In genomic region chr1:246775531-246776385, GRCh38 we compare ENCODE assay signal across 28 cellular contexts.
"Had no signal": no experiment of that assay in that cellular context is flagged by ENCODE, and none has a peak within 500 bp of the region (broad histone marks: within the 10 kb centered on the region; RNA-seq: fewer than 3 reads in every experiment).

No MANE protein-coding gene starts in this region.

- H3K4me1 ChIP-seq: ascending aorta, colonic mucosa, parathyroid adenoma, spleen, uterus had no signal

- H3K27ac Mint-ChIP-seq: activated CD4-positive, alpha-beta memory T cell treated with anti-CD3 and anti-CD28 coated beads, Interleukin-2, amount 10 ng/mL, durations not matched to agents 7 days and 5 days; activated CD4-positive, alpha-beta T cell treated with anti-CD3 and anti-CD28 coated beads, Interleukin-2, amount 10 ng/mL, durations not matched to agents 7 days and 5 days; activated naive CD4-positive, alpha-beta T cell treated with anti-CD3 and anti-CD28 coated beads, Interleukin-2, amount 10 ng/mL, durations not matched to agents 7 days and 5 days; activated naive CD8-positive, alpha-beta T cell treated with anti-CD3 and anti-CD28 coated beads, Interleukin-2, amount 10 ng/mL, durations not matched to agents 7 days and 5 days; activated T-cell treated with anti-CD3 and anti-CD28 coated beads, Interleukin-2, amount 50 U/mL, for 24 hours; brain; mesothelial cell of epicardium; T-helper 17 cell; type B pancreatic cell had no signal

- DNase-seq: activated CD4-positive, alpha-beta memory T cell treated with anti-CD3 and anti-CD28 coated beads, Interleukin-2, amount 10 ng/mL, durations not matched to agents 7 days and 5 days; activated CD4-positive, alpha-beta T cell treated with anti-CD3 and anti-CD28 coated beads for 1 hour; activated CD4-positive, alpha-beta T cell treated with anti-CD3 and anti-CD28 coated beads, Interleukin-2, amount 10 ng/mL, durations not matched to agents 7 days and 5 days; activated CD8-positive, alpha-beta memory T cell treated with anti-CD3 and anti-CD28 coated beads, Interleukin-2, amount 50 U/mL, for 48 hours; activated gamma-delta T cell; activated naive CD4-positive, alpha-beta T cell treated with anti-CD3 and anti-CD28 coated beads, Interleukin-2, amount 10 ng/mL, durations not matched to agents 7 days and 5 days; activated naive CD8-positive, alpha-beta T cell treated with anti-CD3 and anti-CD28 coated beads, Interleukin-2, amount 10 ng/mL, durations not matched to agents 7 days and 5 days; activated T-cell treated with anti-CD3 and anti-CD28 coated beads, Interleukin-2, amount 50 U/mL, for 24 hours; colonic mucosa; effector CD8-positive, alpha-beta T cell; gastrocnemius medialis; glutamatergic neuron; left cardiac atrium; naive B cell; nucleus accumbens; right cardiac atrium; spleen; stimulated activated naive CD4-positive, alpha-beta T cell treated with Interleukin-2 at 50 U/mL for 16 hours; T-helper 17 cell; T1000; uterus had no signal

- H3K27me3 ChIP-seq: ascending aorta, colonic mucosa, gastrocnemius medialis, hepatocyte, spleen, uterus had no signal

- H3K4me1 Mint-ChIP-seq: activated CD4-positive, alpha-beta T cell treated with anti-CD3 and anti-CD28 coated beads, Interleukin-2, amount 10 ng/mL, durations not matched to agents 7 days and 5 days; activated naive CD4-positive, alpha-beta T cell treated with anti-CD3 and anti-CD28 coated beads, Interleukin-2, amount 10 ng/mL, durations not matched to agents 7 days and 5 days; brain; mesothelial cell of epicardium had no signal

- H3K9me3 ChIP-seq: ascending aorta, colonic mucosa, gastrocnemius medialis, spleen, thoracic aorta, uterus had no signal

- H3K27ac ChIP-seq: ascending aorta, colonic mucosa, gastrocnemius medialis, hepatocyte, parathyroid adenoma, spleen, thoracic aorta, uterus had no signal

- H3K4me3 Mint-ChIP-seq: activated CD4-positive, alpha-beta memory T cell treated with anti-CD3 and anti-CD28 coated beads, Interleukin-2, amount 10 ng/mL, durations not matched to agents 7 days and 5 days; activated CD4-positive, alpha-beta T cell treated with anti-CD3 and anti-CD28 coated beads, Interleukin-2, amount 10 ng/mL, durations not matched to agents 7 days and 5 days; activated naive CD4-positive, alpha-beta T cell treated with anti-CD3 and anti-CD28 coated beads, Interleukin-2, amount 10 ng/mL, durations not matched to agents 7 days and 5 days; activated naive CD8-positive, alpha-beta T cell treated with anti-CD3 and anti-CD28 coated beads, Interleukin-2, amount 10 ng/mL, durations not matched to agents 7 days and 5 days; activated T-cell treated with anti-CD3 and anti-CD28 coated beads, Interleukin-2, amount 50 U/mL, for 24 hours; brain; mesothelial cell of epicardium; naive B cell; T-helper 17 cell; type B pancreatic cell had no signal

- H3K9me3 Mint-ChIP-seq: activated CD4-positive, alpha-beta memory T cell treated with anti-CD3 and anti-CD28 coated beads, Interleukin-2, amount 10 ng/mL, durations not matched to agents 7 days and 5 days; activated CD4-positive, alpha-beta T cell treated with anti-CD3 and anti-CD28 coated beads, Interleukin-2, amount 10 ng/mL, durations not matched to agents 7 days and 5 days; activated naive CD4-positive, alpha-beta T cell treated with anti-CD3 and anti-CD28 coated beads, Interleukin-2, amount 10 ng/mL, durations not matched to agents 7 days and 5 days; activated naive CD8-positive, alpha-beta T cell treated with anti-CD3 and anti-CD28 coated beads, Interleukin-2, amount 10 ng/mL, durations not matched to agents 7 days and 5 days; activated T-cell treated with anti-CD3 and anti-CD28 coated beads, Interleukin-2, amount 50 U/mL, for 24 hours; brain; mesothelial cell of epicardium; type B pancreatic cell had no signal

- ATAC-seq: left cardiac atrium, right cardiac atrium, T-helper 17 cell had no signal

- H3K27me3 Mint-ChIP-seq: activated CD4-positive, alpha-beta memory T cell treated with anti-CD3 and anti-CD28 coated beads, Interleukin-2, amount 10 ng/mL, durations not matched to agents 7 days and 5 days; activated CD4-positive, alpha-beta T cell treated with anti-CD3 and anti-CD28 coated beads, Interleukin-2, amount 10 ng/mL, durations not matched to agents 7 days and 5 days; activated naive CD4-positive, alpha-beta T cell treated with anti-CD3 and anti-CD28 coated beads, Interleukin-2, amount 10 ng/mL, durations not matched to agents 7 days and 5 days; activated naive CD8-positive, alpha-beta T cell treated with anti-CD3 and anti-CD28 coated beads, Interleukin-2, amount 10 ng/mL, durations not matched to agents 7 days and 5 days; activated T-cell treated with anti-CD3 and anti-CD28 coated beads, Interleukin-2, amount 50 U/mL, for 24 hours; brain; T-helper 17 cell; type B pancreatic cell had no signal

- H3K4me3 ChIP-seq: ascending aorta, colonic mucosa, gastrocnemius medialis, hepatocyte, spleen, thoracic aorta, uterus had no signal

- H3K36me3 ChIP-seq: colonic mucosa, uterus had no signal
